ENCODE assay signal across 8 cellular contexts in genomic region chr10:21172774-21173432, GRCh38.
DNase-seq lines count a peak whose midpoint lies in the region; ATAC-seq and TF ChIP-seq lines count a peak whose summit lies in the region.

No MANE protein-coding gene starts in this region.

- no peak for TF ChIP-seq EP300 in Ishikawa (IDR thresholded peaks at IDR 0.05; ENCODE audit: borderline replicate concordance)

- DNase-seq in mucosa of descending colon (peak; percentile 28 to 56 (median 52)), cortex of kidney (lab: John Stamatoyannopoulos, UW) (no peak), SIG-M5 (lab: John Stamatoyannopoulos, UW) (no peak)

- peak overlapping the region; percentile 94 for H3K9ac ChIP-seq in endocrine pancreas (ENCODE audit: control insufficient read depth, insufficient read depth, low read length)

- H3K4me3 ChIP-seq in endocrine pancreas (ENCODE audit: control insufficient read depth, insufficient read depth, low read length) (peak overlapping the region; percentile 96), mucosa of descending colon (no peak overlapping the region)

- H3K27me3 ChIP-seq in endocrine pancreas (ENCODE audit: control insufficient read depth, insufficient read depth, low read length): no peaks in the 10 kb centered on the region

- H3K9me3 ChIP-seq in endocrine pancreas (ENCODE audit: control insufficient read depth, low read length) (no peaks in the 10 kb centered on the region), mucosa of descending colon (no peaks in the 10 kb centered on the region)

- ATAC-seq in mucosa of descending colon (peak; percentile 2), GM19035 (IDR thresholded peaks at IDR 0.05; ENCODE audit: unreplicated experiment) (no peak), GM21381 (IDR thresholded peaks at IDR 0.05; ENCODE audit: unreplicated experiment) (no peak)

- peak overlapping the region; percentile 40; the same call in 1 of the 2 replicates for H3K27ac ChIP-seq in 22Rv1

- H3K36me3 ChIP-seq in endocrine pancreas (ENCODE audit: control insufficient read depth, insufficient read depth, low read length) (no peaks in the 10 kb centered on the region), mucosa of descending colon (ENCODE audit: low read depth) (no peaks in the 10 kb centered on the region)

- TF ChIP-seq CTCF in 22Rv1 (IDR thresholded peaks at IDR 0.05) (peak; percentile 15), mucosa of descending colon (IDR thresholded peaks at IDR 0.05) (no peak)

- TF ChIP-seq RAD21 in Ishikawa (IDR thresholded peaks at IDR 0.05; ENCODE audit: low read depth): no peak

- H3K4me1 ChIP-seq in endocrine pancreas (ENCODE audit: control insufficient read depth, insufficient read depth, low read length): peaks cover 15% of the 10 kb centered on the region
- H3K4me1 ChIP-seq in mucosa of descending colon (ENCODE audit: low read depth): peaks cover 11% of the 10 kb centered on the region

- intact Hi-C loops in mucosa of descending colon (cut with DNase I, micrococcal nuclease): no loop called here

TF ChIP-seq in Ishikawa, 13 proteins besides CTCF, POLR2A, EP300 and RAD21:
- 0 out of 2 replicates have a peak, but pooled peaks have one; percentile 8 for TF ChIP-seq REST (IDR thresholded peaks at IDR 0.05; ENCODE audit: low read depth)
- TF ChIP-seq ZBTB7A (IDR thresholded peaks at IDR 0.05; ENCODE audit: low read depth): peak; percentile 37; the same call in 1 of the 2 replicates
- no peak for TF ChIP-seq EGR1 (IDR thresholded peaks at IDR 0.05)

Comparison
In these comparisons a context has a peak if more than half of its experiments do, and no peak if none do; other contexts are left out.
1. DNase-seq: peak in mucosa of descending colon (3 of 3); none in cortex of kidney (single experiment) and SIG-M5 (single experiment).